In genomic region chr9:30280229-30280900, GRCh38 we compare ENCODE assay signal across 26 cellular contexts.
DNase-seq lines count a peak whose midpoint lies in the region; ATAC-seq, FAIRE-seq and TF ChIP-seq lines count a peak whose summit lies in the region.
"Had no signal": no experiment of that assay in that cellular context is flagged by ENCODE, and none has a peak within 500 bp of the region (broad histone marks: within the 10 kb centered on the region; RNA-seq: fewer than 3 reads in every experiment).

No MANE protein-coding gene starts in this region.

- H3K27me3 ChIP-seq in trophoblast cell (ENCODE audit: insufficient read depth, low read length) (no peaks in the 10 kb centered on the region), prostate gland (replicated peaks; ENCODE audit: insufficient read depth) (no peaks in the 10 kb centered on the region)
- H3K27me3 ChIP-seq: gastrocnemius medialis, neutrophil, transverse colon had no signal

- intact Hi-C loops in prostate gland (cut with DNase I), result no loop called here

- H3K27ac ChIP-seq in trophoblast cell (ENCODE audit: low read depth, low read length) (no peak overlapping the region), prostate gland (no peak overlapping the region)
- H3K27ac ChIP-seq: A549, C4-2B, epithelial cell of prostate, gastrocnemius medialis, neutrophil, transverse colon had no signal

- no peak for FAIRE-seq in H54 (lab: Jason Lieb, UNC)
- FAIRE-seq: A549 had no signal

- H3K14ac ChIP-seq in trophoblast cell (ENCODE audit: low read length), result no peak overlapping the region

- TF ChIP-seq CTCF in prostate gland (IDR thresholded peaks at IDR 0.05), result no peak

- H3K4me1 ChIP-seq in trophoblast cell (ENCODE audit: control insufficient read depth in 1 of 2, insufficient read depth in 2 of 2, low read length in 2 of 2) (no peaks in the 10 kb centered on the region), prostate gland (replicated peaks) (no peaks in the 10 kb centered on the region)
- H3K4me1 ChIP-seq: A549, gastrocnemius medialis, transverse colon had no signal

- no peak overlapping the region for H3K4me2 ChIP-seq in trophoblast cell (ENCODE audit: low read length)
- H3K4me2 ChIP-seq: A549 had no signal

- H3K79me1 ChIP-seq in trophoblast cell (ENCODE audit: low read length), result no peaks in the 10 kb centered on the region

- H3K4me3 ChIP-seq in trophoblast cell (ENCODE audit: low read depth, low read length) (no peak overlapping the region), prostate gland (no peak overlapping the region)
- H3K4me3 ChIP-seq: A549, gastrocnemius medialis, mucosa of descending colon, transverse colon had no signal

- H3K18ac ChIP-seq in trophoblast cell (ENCODE audit: low read length), result no peak overlapping the region

- no peak for TF ChIP-seq POLR2A in prostate gland (IDR thresholded peaks at IDR 0.05)
- TF ChIP-seq POLR2A in H54 (IDR thresholded peaks at IDR 0.05; ENCODE audit: low read depth, low read length), result no peak

- no peaks in the 10 kb centered on the region for H3K36me3 ChIP-seq in trophoblast cell (ENCODE audit: control insufficient read depth in 1 of 2, insufficient read depth in 2 of 2, low read length in 2 of 2)
- H3K36me3 ChIP-seq in prostate gland, result no peaks in the 10 kb centered on the region
- H3K36me3 ChIP-seq: gastrocnemius medialis, neutrophil, transverse colon had no signal

- H4K8ac ChIP-seq in trophoblast cell (ENCODE audit: low read depth, low read length), result no peak overlapping the region

- no peaks in the 10 kb centered on the region for H3K79me2 ChIP-seq in trophoblast cell (ENCODE audit: control insufficient read depth, insufficient read depth, low read length, poor library complexity)

- no peak overlapping the region for H2AFZ ChIP-seq in trophoblast cell (ENCODE audit: insufficient read depth, low read length, poor library complexity)

- no CpG with 5 or more reads among the region's 1 CpG for WGBS in trophoblast cell (ENCODE audit: extremely low coverage, insufficient coverage, insufficient read length)
- WGBS in prostate gland, result 87% methylated on average over 1 of the region's 1 CpG

- DNase-seq in CD1c-positive myeloid dendritic cell (ENCODE audit: extremely low spot score) (peak; percentile 66), MV-4-11 (lab: John Stamatoyannopoulos, UW) (peak; percentile 89), trophoblast cell (no peak), superior temporal gyrus (ENCODE audit: extremely low spot score) (no peak), prostate gland (ENCODE audit: low spot score) (no peak), H54 (ENCODE audit: insufficient read length, low spot score) (no peak)
- DNase-seq: activated CD8-positive, alpha-beta T cell treated with anti-CD3 and anti-CD28 coated beads, Interleukin-2, amount 10 ng/mL, durations not matched to agents 7 days and 5 days; activated naive CD8-positive, alpha-beta T cell treated with anti-CD3 and anti-CD28 coated beads, Interleukin-2, amount 10 ng/mL, durations not matched to agents 7 days and 5 days; activated T-cell treated with anti-CD3 and anti-CD28 coated beads, Interleukin-2, amount 50 U/mL, for 72 hours; gastrocnemius medialis; H7; mucosa of descending colon; NCI-H1436 treated with DMSO at 0.1 percent for 48 hours; NK-92 treated with Interleukin-12 subunit alpha and Interleukin-12 subunit beta, amount 100 ng/mL, for 24 hours; Right ventricle myocardium superior; stimulated activated naive CD4-positive, alpha-beta T cell treated with Interleukin-2 at 50 U/mL for 16 hours; T-cell; transverse colon had no signal

- peak; percentile 52 for ATAC-seq in GM19452 (IDR thresholded peaks at IDR 0.05; ENCODE audit: unreplicated experiment)
- peak; percentile 61 for ATAC-seq in HG02973 (IDR thresholded peaks at IDR 0.05; ENCODE audit: unreplicated experiment)
- ATAC-seq: A549; activated CD8-positive, alpha-beta T cell treated with anti-CD3 and anti-CD28 coated beads, Interleukin-2, amount 10 ng/mL, durations not matched to agents 7 days and 5 days; activated T-cell treated with anti-CD3 and anti-CD28 coated beads, Interleukin-2, amount 50 U/mL, for 72 hours; gastrocnemius medialis; left lobe of liver; mucosa of descending colon; T-cell; WTC11 had no signal

- no peak overlapping the region for H2BK5ac ChIP-seq in trophoblast cell (ENCODE audit: low read depth, low read length, poor library complexity)

- H4K91ac ChIP-seq in trophoblast cell (ENCODE audit: low read depth, low read length), result no peak overlapping the region

- H3K23ac ChIP-seq in trophoblast cell (ENCODE audit: low read length), result no peak overlapping the region

- H2BK120ac ChIP-seq in trophoblast cell (ENCODE audit: insufficient read depth, low read length, poor library complexity), result no peak overlapping the region

- no peak overlapping the region for H2AK5ac ChIP-seq in trophoblast cell (ENCODE audit: low read length)

- no peak overlapping the region for H3K4ac ChIP-seq in trophoblast cell (ENCODE audit: low read depth, low read length)

- H4K12ac ChIP-seq in trophoblast cell (ENCODE audit: low read depth, low read length), result no peak overlapping the region

- H3K9me3 ChIP-seq in trophoblast cell (ENCODE audit: insufficient read depth, low read depth, low read length), result no peaks in the 10 kb centered on the region
- H3K9me3 ChIP-seq in prostate gland, result no peaks in the 10 kb centered on the region
- H3K9me3 ChIP-seq: A549, gastrocnemius medialis, mucosa of descending colon, neutrophil, transverse colon had no signal

- no peak overlapping the region for H3K9ac ChIP-seq in trophoblast cell (ENCODE audit: low read length)

- H2BK12ac ChIP-seq in trophoblast cell (ENCODE audit: low read length), result no peak overlapping the region

Comparison
In these comparisons a context has a peak if more than half of its experiments do, and no peak if none do; other contexts are left out.
1. DNase-seq: peak in CD1c-positive myeloid dendritic cell (single experiment) and MV-4-11 (single experiment); none in trophoblast cell (0 of 2), superior temporal gyrus (single experiment), prostate gland (single experiment) and H54 (single experiment).